1 cellular context compared by ENCODE assay signal in the genomic region with DNA sequence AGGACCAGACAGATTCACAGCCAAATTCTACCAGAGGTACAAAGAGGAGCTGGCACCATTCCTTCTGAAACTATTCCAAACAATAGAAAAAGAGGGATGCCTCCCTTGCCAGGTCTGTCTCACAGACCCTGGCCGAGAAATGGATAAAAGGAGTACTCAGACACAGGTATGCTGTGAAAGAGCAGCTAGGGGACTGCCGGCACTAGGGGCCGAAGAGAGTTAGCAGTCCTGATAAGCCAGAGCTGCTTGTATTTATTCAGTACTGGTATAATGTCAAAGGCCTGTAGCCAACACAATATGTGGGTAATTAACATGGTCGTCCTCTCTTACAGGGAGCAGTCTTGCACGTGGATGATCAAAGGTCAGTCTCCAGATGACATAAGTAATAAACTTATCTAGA.
TF ChIP-seq lines count a peak whose summit lies in the region.

No MANE protein-coding gene starts in this region.

TF ChIP-seq in GM23338, 12 proteins besides CTCF, POLR2A, EP300 and RAD21 (continued from another document):
- TF ChIP-seq, protein P1, sequence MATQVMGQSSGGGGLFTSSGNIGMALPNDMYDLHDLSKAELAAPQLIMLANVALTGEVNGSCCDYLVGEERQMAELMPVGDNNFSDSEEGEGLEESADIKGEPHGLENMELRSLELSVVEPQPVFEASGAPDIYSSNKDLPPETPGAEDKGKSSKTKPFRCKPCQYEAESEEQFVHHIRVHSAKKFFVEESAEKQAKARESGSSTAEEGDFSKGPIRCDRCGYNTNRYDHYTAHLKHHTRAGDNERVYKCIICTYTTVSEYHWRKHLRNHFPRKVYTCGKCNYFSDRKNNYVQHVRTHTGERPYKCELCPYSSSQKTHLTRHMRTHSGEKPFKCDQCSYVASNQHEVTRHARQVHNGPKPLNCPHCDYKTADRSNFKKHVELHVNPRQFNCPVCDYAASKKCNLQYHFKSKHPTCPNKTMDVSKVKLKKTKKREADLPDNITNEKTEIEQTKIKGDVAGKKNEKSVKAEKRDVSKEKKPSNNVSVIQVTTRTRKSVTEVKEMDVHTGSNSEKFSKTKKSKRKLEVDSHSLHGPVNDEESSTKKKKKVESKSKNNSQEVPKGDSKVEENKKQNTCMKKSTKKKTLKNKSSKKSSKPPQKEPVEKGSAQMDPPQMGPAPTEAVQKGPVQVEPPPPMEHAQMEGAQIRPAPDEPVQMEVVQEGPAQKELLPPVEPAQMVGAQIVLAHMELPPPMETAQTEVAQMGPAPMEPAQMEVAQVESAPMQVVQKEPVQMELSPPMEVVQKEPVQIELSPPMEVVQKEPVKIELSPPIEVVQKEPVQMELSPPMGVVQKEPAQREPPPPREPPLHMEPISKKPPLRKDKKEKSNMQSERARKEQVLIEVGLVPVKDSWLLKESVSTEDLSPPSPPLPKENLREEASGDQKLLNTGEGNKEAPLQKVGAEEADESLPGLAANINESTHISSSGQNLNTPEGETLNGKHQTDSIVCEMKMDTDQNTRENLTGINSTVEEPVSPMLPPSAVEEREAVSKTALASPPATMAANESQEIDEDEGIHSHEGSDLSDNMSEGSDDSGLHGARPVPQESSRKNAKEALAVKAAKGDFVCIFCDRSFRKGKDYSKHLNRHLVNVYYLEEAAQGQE (IDR thresholded peaks at IDR 0.05; ENCODE audit: unreplicated experiment) = no peak
- TF ChIP-seq, protein P2, sequence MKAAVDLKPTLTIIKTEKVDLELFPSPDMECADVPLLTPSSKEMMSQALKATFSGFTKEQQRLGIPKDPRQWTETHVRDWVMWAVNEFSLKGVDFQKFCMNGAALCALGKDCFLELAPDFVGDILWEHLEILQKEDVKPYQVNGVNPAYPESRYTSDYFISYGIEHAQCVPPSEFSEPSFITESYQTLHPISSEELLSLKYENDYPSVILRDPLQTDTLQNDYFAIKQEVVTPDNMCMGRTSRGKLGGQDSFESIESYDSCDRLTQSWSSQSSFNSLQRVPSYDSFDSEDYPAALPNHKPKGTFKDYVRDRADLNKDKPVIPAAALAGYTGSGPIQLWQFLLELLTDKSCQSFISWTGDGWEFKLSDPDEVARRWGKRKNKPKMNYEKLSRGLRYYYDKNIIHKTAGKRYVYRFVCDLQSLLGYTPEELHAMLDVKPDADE (IDR thresholded peaks at IDR 0.05) = no peak
- TF ChIP-seq EZH2 (IDR thresholded peaks at IDR 0.05; ENCODE audit: low read depth, unreplicated experiment) = no peak
